11 cellular contexts compared by ENCODE assay signal in genomic region chr5:80871541-80871961, GRCh38.
DNase-seq lines count a peak whose midpoint lies in the region; ATAC-seq, FAIRE-seq and TF ChIP-seq lines count a peak whose summit lies in the region.
"Had no signal": no experiment of that assay in that cellular context is flagged by ENCODE, and none has a peak within 500 bp of the region (broad histone marks: within the 10 kb centered on the region; RNA-seq: fewer than 3 reads in every experiment).

No MANE protein-coding gene starts in this region.

- no peak overlapping the region for H3K27ac ChIP-seq in AG04450 (ENCODE audit: low read depth, low read length)
- H3K27ac ChIP-seq: tibial nerve had no signal

- peaks cover 1% of the 10 kb centered on the region for H3K36me3 ChIP-seq in kidney epithelial cell (ENCODE audit: control insufficient read depth, insufficient read depth, low read length)
- no peaks in the 10 kb centered on the region for H3K36me3 ChIP-seq in mucosa of descending colon (ENCODE audit: low read depth)

- TF ChIP-seq CTCF in AG04450 (IDR thresholded peaks at IDR 0.05; ENCODE audit: low read depth, low read length): no peak
- no peak for TF ChIP-seq CTCF in HFF-Myc (IDR thresholded peaks at IDR 0.05; ENCODE audit: low read depth, low read length, missing control alignments)
- no peak for TF ChIP-seq CTCF in kidney epithelial cell (IDR thresholded peaks at IDR 0.05; ENCODE audit: insufficient read depth, low read length, poor library complexity, severe bottlenecking)
- no peak for TF ChIP-seq CTCF in mucosa of descending colon (IDR thresholded peaks at IDR 0.05)

- H3K4me3 Mint-ChIP-seq in activated T-helper 2 cell treated with anti-CD3 and anti-CD28 coated beads, Interferon-gamma antibody, Interleukin-2, Interleukin-4, amounts not matched to agents 10 μg/mL and 5 μg/mL and 100 μg/mL, durations not matched to agents 14 hours and 24 hours and 36 hours (ENCODE audit: low read depth): no peak overlapping the region

- TF ChIP-seq POLR2A in GM12891 (IDR thresholded peaks at IDR 0.05; ENCODE audit: low read depth, low read length): no peak

- intact Hi-C loops in activated T-helper 2 cell treated with anti-CD3 and anti-CD28 coated beads, Interferon-gamma antibody, Interleukin-2, Interleukin-4, amounts not matched to agents 10 μg/mL and 5 μg/mL and 100 μg/mL, durations not matched to agents 14 hours and 24 hours and 36 hours (cut with micrococcal nuclease): loop anchor here (2.0 kb wide), 2 partner anchors 91 to 117 kb away; no protein-coding TSS in a partner anchor
- intact Hi-C loops in mucosa of descending colon (cut with DNase I, micrococcal nuclease): no loop called here

- DNase-seq in AG04450 (ENCODE audit: low read depth, low spot score) (peak; percentile 6), HFF-Myc (ENCODE audit: extremely low read depth, low read depth) (peak; percentile 74), kidney epithelial cell (ENCODE audit: low read depth) (peak; percentile 1), GM12891 (ENCODE audit: insufficient read length, low spot score) (no peak), mucosa of descending colon (no peak), CD1c-positive myeloid dendritic cell (ENCODE audit: extremely low spot score) (no peak)
- DNase-seq in activated T-helper 2 cell treated with anti-CD3 and anti-CD28 coated beads, Interferon-gamma antibody, Interleukin-2, Interleukin-4, amounts not matched to agents 10 μg/mL and 5 μg/mL and 100 μg/mL, durations not matched to agents 14 hours and 24 hours and 36 hours (ENCODE audit: low spot score): no peak
- DNase-seq: effector CD8-positive, alpha-beta T cell; NCI-H526 had no signal

- H3K27me3 ChIP-seq in AG04450 (ENCODE audit: control insufficient read depth, insufficient read depth, low read length) (no peaks in the 10 kb centered on the region), kidney epithelial cell (ENCODE audit: control insufficient read depth, insufficient read depth, low read length) (no peaks in the 10 kb centered on the region)
- H3K27me3 ChIP-seq: tibial nerve had no signal

- CTCF ChIA-PET in AG04450 (lab: Charles Lee): no interaction called here

- H3K4me3 ChIP-seq in AG04450 (ENCODE audit: low read depth, low read length) (no peak overlapping the region), HFF-Myc (replicated peaks; ENCODE audit: low read depth, low read length) (no peak overlapping the region), kidney epithelial cell (ENCODE audit: low read depth, low read length) (no peak overlapping the region), mucosa of descending colon (no peak overlapping the region)
- H3K4me3 ChIP-seq: tibial nerve had no signal

- no peaks in the 10 kb centered on the region for H3K4me1 ChIP-seq in mucosa of descending colon (ENCODE audit: low read depth)
- H3K4me1 ChIP-seq: tibial nerve had no signal

- H3K27me3 Mint-ChIP-seq in activated T-helper 2 cell treated with anti-CD3 and anti-CD28 coated beads, Interferon-gamma antibody, Interleukin-2, Interleukin-4, amounts not matched to agents 10 μg/mL and 5 μg/mL and 100 μg/mL, durations not matched to agents 14 hours and 24 hours and 36 hours (ENCODE audit: low read depth): no peaks in the 10 kb centered on the region

- POLR2A ChIA-PET in AG04450 (lab: Yijun Ruan, JAX): no interaction called here

- peaks cover 9% of the 10 kb centered on the region for H3K9me3 Mint-ChIP-seq in activated T-helper 2 cell treated with anti-CD3 and anti-CD28 coated beads, Interferon-gamma antibody, Interleukin-2, Interleukin-4, amounts not matched to agents 10 μg/mL and 5 μg/mL and 100 μg/mL, durations not matched to agents 14 hours and 24 hours and 36 hours

- no peaks in the 10 kb centered on the region for H3K9me3 ChIP-seq in AG04450 (ENCODE audit: control insufficient read depth, insufficient read depth, low read length)
- no peaks in the 10 kb centered on the region for H3K9me3 ChIP-seq in mucosa of descending colon
- H3K9me3 ChIP-seq: tibial nerve had no signal

- no peak for ATAC-seq in HG03520 (IDR thresholded peaks at IDR 0.05; ENCODE audit: unreplicated experiment)
- ATAC-seq in mucosa of descending colon: no peak

- H3K36me3 Mint-ChIP-seq in activated T-helper 2 cell treated with anti-CD3 and anti-CD28 coated beads, Interferon-gamma antibody, Interleukin-2, Interleukin-4, amounts not matched to agents 10 μg/mL and 5 μg/mL and 100 μg/mL, durations not matched to agents 14 hours and 24 hours and 36 hours (ENCODE audit: low read depth): peaks cover 70% of the 10 kb centered on the region

- no peak for FAIRE-seq in GM12891 (lab: Jason Lieb, UNC)

- peaks cover 35% of the 10 kb centered on the region for H3K4me1 Mint-ChIP-seq in activated T-helper 2 cell treated with anti-CD3 and anti-CD28 coated beads, Interferon-gamma antibody, Interleukin-2, Interleukin-4, amounts not matched to agents 10 μg/mL and 5 μg/mL and 100 μg/mL, durations not matched to agents 14 hours and 24 hours and 36 hours (ENCODE audit: low read depth)

- H3K27ac Mint-ChIP-seq in activated T-helper 2 cell treated with anti-CD3 and anti-CD28 coated beads, Interferon-gamma antibody, Interleukin-2, Interleukin-4, amounts not matched to agents 10 μg/mL and 5 μg/mL and 100 μg/mL, durations not matched to agents 14 hours and 24 hours and 36 hours: peak overlapping the region; percentile 89

TF ChIP-seq in GM12891, 5 proteins besides CTCF, POLR2A, EP300 and RAD21:
- TF ChIP-seq SPI1 (IDR thresholded peaks at IDR 0.05; ENCODE audit: low read depth, low read length) (no peak), PAX5 (IDR thresholded peaks at IDR 0.05; ENCODE audit: insufficient read depth, low read length, severe bottlenecking) (no peak), POU2F2 (IDR thresholded peaks at IDR 0.05; ENCODE audit: low read depth, low read length) (no peak), POLR2AphosphoS5 (IDR thresholded peaks at IDR 0.05; ENCODE audit: low read depth, low read length) (no peak), TAF1 (IDR thresholded peaks at IDR 0.05; ENCODE audit: low read depth, low read length) (no peak)
TF ChIP-seq in GM12891: peak in this region for 0.

Comparison
In these comparisons a context has a peak if more than half of its experiments do, and no peak if none do; other contexts are left out.
1. DNase-seq: peak in AG04450 (single experiment), HFF-Myc (single experiment) and kidney epithelial cell (single experiment); none in activated T-helper 2 cell treated with anti-CD3 and anti-CD28 coated beads, Interferon-gamma antibody, Interleukin-2, Interleukin-4, amounts not matched to agents 10 μg/mL and 5 μg/mL and 100 μg/mL, durations not matched to agents 14 hours and 24 hours and 36 hours (single experiment), GM12891 (single experiment), mucosa of descending colon (0 of 3) and CD1c-positive myeloid dendritic cell (single experiment).